Comparison of ENCODE assay signal across 24 cellular contexts in genomic region chrX:42694260-42694815, GRCh38.
DNase-seq lines count a peak whose midpoint lies in the region; ATAC-seq, FAIRE-seq and TF ChIP-seq lines count a peak whose summit lies in the region.
"Had no signal": no experiment of that assay in that cellular context is flagged by ENCODE, and none has a peak within 500 bp of the region (broad histone marks: within the 10 kb centered on the region; RNA-seq: fewer than 3 reads in every experiment).

No MANE protein-coding gene starts in this region.

- POLR2A ChIA-PET in activated CD4-positive, alpha-beta T cell treated with anti-CD3 and anti-CD28 coated beads for 36 hours (lab: Charles Lee), result no interaction called here
- POLR2A ChIA-PET in GM10248 (lab: Yijun Ruan, JAX), result no interaction called here

- H3K27ac ChIP-seq in astrocyte (ENCODE audit: low read depth, low read length) (no peak overlapping the region), tibial artery (no peak overlapping the region)
- H3K27ac ChIP-seq: 22Rv1, body of pancreas, colonic mucosa, lower lobe of right lung had no signal

- no peak for TF ChIP-seq CTCF in astrocyte (IDR thresholded peaks at IDR 0.05; ENCODE audit: insufficient read depth, low read depth, low read length)
- TF ChIP-seq CTCF in GM10248 (IDR thresholded peaks at IDR 0.05; ENCODE audit: control extremely low read depth, extremely low read depth, low read depth, missing control alignments), result no peak
- TF ChIP-seq CTCF in tibial artery (IDR thresholded peaks at IDR 0.05), result no peak

- no peak overlapping the region for H3K9ac ChIP-seq in astrocyte (ENCODE audit: low read length)

- DNase-seq in activated CD4-positive, alpha-beta T cell treated with anti-CD3 and anti-CD28 coated beads for 36 hours, result peak; percentile 31
- no peak for DNase-seq in activated CD4-positive, alpha-beta T cell treated with anti-CD3 and anti-CD28 coated beads, Interleukin-2, amount 50 U/mL, for 1 hour
- peak; percentile 1 for DNase-seq in A172 (ENCODE audit: low spot score)
- no peak for DNase-seq in astrocyte (ENCODE audit: low read depth)
- DNase-seq in memory B cell (ENCODE audit: low spot score in 2 of 2), result no peak
- no peak for DNase-seq in GM10248 (ENCODE audit: extremely low spot score)
- no peak for DNase-seq in tibial artery
- DNase-seq in NOMO-1 treated with DMSO at 0.1 percent for 48 hours (lab: John Stamatoyannopoulos, UW; ENCODE audit: unreplicated experiment), result no peak
- DNase-seq: AML-193; body of pancreas; colonic mucosa; H7; lower lobe of right lung; NCI-H1092 treated with DMSO at 0.1 percent for 48 hours; NCI-H2029; NCI-H345; SHP77; stimulated activated naive CD4-positive, alpha-beta T cell treated with Interleukin-2 at 50 U/mL for 16 hours had no signal

- H3K27me3 ChIP-seq in astrocyte (ENCODE audit: insufficient read depth, low read length) (no peaks in the 10 kb centered on the region), tibial artery (no peaks in the 10 kb centered on the region)
- H3K27me3 ChIP-seq: body of pancreas, colonic mucosa had no signal

- H3K4me1 Mint-ChIP-seq in activated CD4-positive, alpha-beta T cell treated with anti-CD3 and anti-CD28 coated beads for 36 hours, result peaks cover 4% of the 10 kb centered on the region
- H3K4me1 Mint-ChIP-seq in astrocyte (ENCODE audit: low read depth, unreplicated experiment) (no peaks in the 10 kb centered on the region), memory B cell (peaks cover 5% of the 10 kb centered on the region)
- H3K4me1 Mint-ChIP-seq: activated naive CD4-positive, alpha-beta T cell treated with anti-CD3 and anti-CD28 coated beads, Interleukin-2, amount 50 U/mL, for 24 hours had no signal

- CTCF ChIA-PET in activated CD4-positive, alpha-beta T cell treated with anti-CD3 and anti-CD28 coated beads for 36 hours (lab: Charles Lee), result no interaction called here
- CTCF ChIA-PET in GM10248 (lab: Yijun Ruan, JAX), result no interaction called here

- H3K4me1 ChIP-seq in astrocyte (ENCODE audit: insufficient read depth, low read length) (no peaks in the 10 kb centered on the region), tibial artery (no peaks in the 10 kb centered on the region)
- H3K4me1 ChIP-seq: colonic mucosa, lower lobe of right lung had no signal

- no peak overlapping the region for H2AFZ ChIP-seq in astrocyte (ENCODE audit: low read depth, low read length)

- no peaks in the 10 kb centered on the region for H3K27me3 Mint-ChIP-seq in activated CD4-positive, alpha-beta T cell treated with anti-CD3 and anti-CD28 coated beads for 36 hours
- H3K27me3 Mint-ChIP-seq in astrocyte (ENCODE audit: low read depth, unreplicated experiment) (no peaks in the 10 kb centered on the region), memory B cell (no peaks in the 10 kb centered on the region)
- H3K27me3 Mint-ChIP-seq: activated naive CD4-positive, alpha-beta T cell treated with anti-CD3 and anti-CD28 coated beads, Interleukin-2, amount 50 U/mL, for 24 hours; type B pancreatic cell had no signal

- no peaks in the 10 kb centered on the region for H3K79me2 ChIP-seq in astrocyte (ENCODE audit: insufficient read depth, low read length)

- intact Hi-C loops in activated CD4-positive, alpha-beta T cell treated with anti-CD3 and anti-CD28 coated beads for 36 hours (cut with DNase I, micrococcal nuclease), result no loop called here
- intact Hi-C loops in tibial artery (cut with DNase I; ENCODE audit: low total_unique reads), result no loop called here

- no peaks in the 10 kb centered on the region for H3K36me3 Mint-ChIP-seq in activated CD4-positive, alpha-beta T cell treated with anti-CD3 and anti-CD28 coated beads for 36 hours (ENCODE audit: low read depth)
- H3K36me3 Mint-ChIP-seq in astrocyte (ENCODE audit: low read depth, unreplicated experiment), result no peaks in the 10 kb centered on the region
- H3K36me3 Mint-ChIP-seq in memory B cell, result no peaks in the 10 kb centered on the region
- H3K36me3 Mint-ChIP-seq: activated naive CD4-positive, alpha-beta T cell treated with anti-CD3 and anti-CD28 coated beads, Interleukin-2, amount 50 U/mL, for 24 hours; type B pancreatic cell had no signal

- no peaks in the 10 kb centered on the region for H4K20me1 ChIP-seq in astrocyte (ENCODE audit: insufficient read depth, low read length)

- peak; percentile 30 for ATAC-seq in activated CD4-positive, alpha-beta T cell treated with anti-CD3 and anti-CD28 coated beads for 36 hours
- no peak for ATAC-seq in memory B cell (ENCODE audit: low read depth)
- ATAC-seq: body of pancreas, lower lobe of right lung had no signal

- no peak overlapping the region for H3K4me2 ChIP-seq in astrocyte (ENCODE audit: low read length)

- no peaks in the 10 kb centered on the region for H3K9me3 Mint-ChIP-seq in activated CD4-positive, alpha-beta T cell treated with anti-CD3 and anti-CD28 coated beads for 36 hours (ENCODE audit: low read depth)
- H3K9me3 Mint-ChIP-seq in astrocyte (ENCODE audit: unreplicated experiment), result peaks cover 2% of the 10 kb centered on the region
- no peaks in the 10 kb centered on the region for H3K9me3 Mint-ChIP-seq in memory B cell
- H3K9me3 Mint-ChIP-seq: type B pancreatic cell had no signal

- H3K27ac Mint-ChIP-seq in activated CD4-positive, alpha-beta T cell treated with anti-CD3 and anti-CD28 coated beads for 36 hours, result no peak overlapping the region
- H3K27ac Mint-ChIP-seq in astrocyte (ENCODE audit: unreplicated experiment) (no peak overlapping the region), memory B cell (peak overlapping the region; percentile 41)
- H3K27ac Mint-ChIP-seq: activated naive CD4-positive, alpha-beta T cell treated with anti-CD3 and anti-CD28 coated beads, Interleukin-2, amount 50 U/mL, for 24 hours; type B pancreatic cell had no signal

- H3K9me3 ChIP-seq in astrocyte (ENCODE audit: insufficient read depth, low read depth, low read length) (no peaks in the 10 kb centered on the region), tibial artery (no peaks in the 10 kb centered on the region)
- H3K9me3 ChIP-seq: body of pancreas, colonic mucosa, lower lobe of right lung had no signal

- H3K4me3 ChIP-seq in astrocyte (ENCODE audit: insufficient read depth, low read depth, low read length) (no peak overlapping the region), tibial artery (no peak overlapping the region)
- H3K4me3 ChIP-seq: body of pancreas, colonic mucosa, lower lobe of right lung had no signal

- FAIRE-seq in astrocyte (lab: Jason Lieb, UNC), result peak; percentile 67
- FAIRE-seq: endometrium, HTR-8/SVneo, islet of Langerhans had no signal

- no peaks in the 10 kb centered on the region for H3K36me3 ChIP-seq in astrocyte (ENCODE audit: insufficient read depth, low read length)
- no peaks in the 10 kb centered on the region for H3K36me3 ChIP-seq in tibial artery
- H3K36me3 ChIP-seq: colonic mucosa, lower lobe of right lung had no signal

- H3K4me3 Mint-ChIP-seq in activated CD4-positive, alpha-beta T cell treated with anti-CD3 and anti-CD28 coated beads for 36 hours, result no peak overlapping the region
- no peak overlapping the region for H3K4me3 Mint-ChIP-seq in astrocyte (ENCODE audit: unreplicated experiment)
- no peak overlapping the region for H3K4me3 Mint-ChIP-seq in memory B cell
- H3K4me3 Mint-ChIP-seq: activated naive CD4-positive, alpha-beta T cell treated with anti-CD3 and anti-CD28 coated beads, Interleukin-2, amount 50 U/mL, for 24 hours; type B pancreatic cell had no signal

Comparison
In these comparisons a context has a peak if more than half of its experiments do, and no peak if none do; other contexts are left out.
1. DNase-seq: peak in activated CD4-positive, alpha-beta T cell treated with anti-CD3 and anti-CD28 coated beads for 36 hours (single experiment) and A172 (single experiment); none in activated CD4-positive, alpha-beta T cell treated with anti-CD3 and anti-CD28 coated beads, Interleukin-2, amount 50 U/mL, for 1 hour (single experiment), astrocyte (single experiment), memory B cell (0 of 2), GM10248 (single experiment), tibial artery (0 of 2) and NOMO-1 treated with DMSO at 0.1 percent for 48 hours (single experiment).